1 cellular context compared by ENCODE assay signal in genomic region chr3:136545664-136546266, GRCh38.
TF ChIP-seq lines count a peak whose summit lies in the region.

No MANE protein-coding gene starts in this region.

TF ChIP-seq in GM23338, 12 proteins besides CTCF, POLR2A, EP300 and RAD21 (continued from another document):
- TF ChIP-seq ZNF462 (CRISPR knock-in tag; IDR thresholded peaks at IDR 0.05) (no peak), JUNB (IDR thresholded peaks at IDR 0.05; ENCODE audit: unreplicated experiment) (no peak), ZNF114 (CRISPR knock-in tag; IDR thresholded peaks at IDR 0.05) (no peak), EZH2 (IDR thresholded peaks at IDR 0.05; ENCODE audit: low read depth, unreplicated experiment) (no peak), EZH2phosphoT487 (IDR thresholded peaks at IDR 0.05; ENCODE audit: unreplicated experiment) (no peak), STAT1 (IDR thresholded peaks at IDR 0.05; ENCODE audit: unreplicated experiment) (no peak), ETS1 (IDR thresholded peaks at IDR 0.05) (no peak)
